Comparison of ENCODE assay signal across 8 cellular contexts in genomic region chr7:123057926-123058325, GRCh38.
"Had no signal": no experiment of that assay in that cellular context is flagged by ENCODE, and none has a peak within 500 bp of the region (broad histone marks: within the 10 kb centered on the region; RNA-seq: fewer than 3 reads in every experiment).

No MANE protein-coding gene starts in this region.

- H3K36me3 ChIP-seq: HAP-1 had no signal

- H3K27ac ChIP-seq: HL-60 had no signal

- H3K4me3 ChIP-seq: HAP-1 had no signal

- ATAC-seq: HCT116, HepG2 had no signal

- H3K4me1 ChIP-seq: HAP-1 had no signal

- H3K9me3 ChIP-seq: HAP-1 had no signal

- DNase-seq: GOT3, H7, HFFc6, KBM-7 had no signal
